In the genomic region with DNA sequence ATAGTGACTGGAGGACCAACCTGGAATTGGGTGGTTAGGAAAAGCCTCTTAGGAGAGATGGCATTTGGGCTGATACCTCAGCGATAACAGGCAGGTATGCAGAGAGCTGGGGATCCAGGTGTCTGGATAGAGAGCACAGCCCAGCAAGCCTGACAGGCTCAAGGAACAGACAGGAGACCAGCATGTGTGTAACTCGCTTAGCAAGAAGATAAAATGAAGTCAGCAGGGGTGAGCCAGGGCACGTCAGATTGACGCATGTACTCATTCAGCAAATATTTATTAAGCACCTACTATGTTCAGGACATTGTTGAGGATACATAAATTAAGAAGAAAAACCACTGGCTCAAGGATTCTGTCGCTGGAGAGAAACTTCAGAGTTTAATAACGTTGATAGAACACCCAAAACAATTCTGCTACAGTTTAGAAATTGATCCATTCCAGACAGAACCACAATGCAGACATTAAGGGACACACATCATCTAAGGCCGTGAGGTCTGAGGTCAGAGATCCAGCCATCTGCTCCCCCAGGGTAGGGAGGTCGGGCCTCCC, we compare ENCODE assay signal across 1 cellular context.
TF ChIP-seq lines count a peak whose summit lies in the region.

No MANE protein-coding gene starts in this region.

TF ChIP-seq in GM12878, 131 proteins besides CTCF, POLR2A, EP300 and RAD21 (continued from another document and continues in another):
- TF ChIP-seq, protein P1, sequence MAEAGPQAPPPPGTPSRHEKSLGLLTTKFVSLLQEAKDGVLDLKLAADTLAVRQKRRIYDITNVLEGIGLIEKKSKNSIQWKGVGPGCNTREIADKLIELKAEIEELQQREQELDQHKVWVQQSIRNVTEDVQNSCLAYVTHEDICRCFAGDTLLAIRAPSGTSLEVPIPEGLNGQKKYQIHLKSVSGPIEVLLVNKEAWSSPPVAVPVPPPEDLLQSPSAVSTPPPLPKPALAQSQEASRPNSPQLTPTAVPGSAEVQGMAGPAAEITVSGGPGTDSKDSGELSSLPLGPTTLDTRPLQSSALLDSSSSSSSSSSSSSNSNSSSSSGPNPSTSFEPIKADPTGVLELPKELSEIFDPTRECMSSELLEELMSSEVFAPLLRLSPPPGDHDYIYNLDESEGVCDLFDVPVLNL (IDR thresholded peaks at IDR 0.05; ENCODE audit: low read depth, low read length), result no peak
- TF ChIP-seq ZNF384 (IDR thresholded peaks at IDR 0.05; ENCODE audit: borderline replicate concordance, low read depth, low read length), result 0 out of 2 replicates have a peak, but pooled peaks have one; percentile 3
- no peak for TF ChIP-seq RUNX3 (IDR thresholded peaks at IDR 0.05; ENCODE audit: low read length)
- TF ChIP-seq CREM (IDR thresholded peaks at IDR 0.05; ENCODE audit: low read depth), result no peak
- TF ChIP-seq EGR1 (IDR thresholded peaks at IDR 0.05; ENCODE audit: borderline replicate concordance in 1 of 2, low read depth in 2 of 2, low read length in 2 of 2), result no peak
- no peak; the same call in 2 of the 3 replicates for TF ChIP-seq POU2F2 (IDR thresholded peaks at IDR 0.05; ENCODE audit: borderline replicate concordance, low read depth, low read length)
- no peak for TF ChIP-seq SIN3A (IDR thresholded peaks at IDR 0.05; ENCODE audit: low read depth, low read length)
- TF ChIP-seq BMI1 (IDR thresholded peaks at IDR 0.05; ENCODE audit: borderline replicate concordance), result no peak
- no peak for TF ChIP-seq HCFC1 (IDR thresholded peaks at IDR 0.05; ENCODE audit: low read length)
- TF ChIP-seq, protein P2, sequence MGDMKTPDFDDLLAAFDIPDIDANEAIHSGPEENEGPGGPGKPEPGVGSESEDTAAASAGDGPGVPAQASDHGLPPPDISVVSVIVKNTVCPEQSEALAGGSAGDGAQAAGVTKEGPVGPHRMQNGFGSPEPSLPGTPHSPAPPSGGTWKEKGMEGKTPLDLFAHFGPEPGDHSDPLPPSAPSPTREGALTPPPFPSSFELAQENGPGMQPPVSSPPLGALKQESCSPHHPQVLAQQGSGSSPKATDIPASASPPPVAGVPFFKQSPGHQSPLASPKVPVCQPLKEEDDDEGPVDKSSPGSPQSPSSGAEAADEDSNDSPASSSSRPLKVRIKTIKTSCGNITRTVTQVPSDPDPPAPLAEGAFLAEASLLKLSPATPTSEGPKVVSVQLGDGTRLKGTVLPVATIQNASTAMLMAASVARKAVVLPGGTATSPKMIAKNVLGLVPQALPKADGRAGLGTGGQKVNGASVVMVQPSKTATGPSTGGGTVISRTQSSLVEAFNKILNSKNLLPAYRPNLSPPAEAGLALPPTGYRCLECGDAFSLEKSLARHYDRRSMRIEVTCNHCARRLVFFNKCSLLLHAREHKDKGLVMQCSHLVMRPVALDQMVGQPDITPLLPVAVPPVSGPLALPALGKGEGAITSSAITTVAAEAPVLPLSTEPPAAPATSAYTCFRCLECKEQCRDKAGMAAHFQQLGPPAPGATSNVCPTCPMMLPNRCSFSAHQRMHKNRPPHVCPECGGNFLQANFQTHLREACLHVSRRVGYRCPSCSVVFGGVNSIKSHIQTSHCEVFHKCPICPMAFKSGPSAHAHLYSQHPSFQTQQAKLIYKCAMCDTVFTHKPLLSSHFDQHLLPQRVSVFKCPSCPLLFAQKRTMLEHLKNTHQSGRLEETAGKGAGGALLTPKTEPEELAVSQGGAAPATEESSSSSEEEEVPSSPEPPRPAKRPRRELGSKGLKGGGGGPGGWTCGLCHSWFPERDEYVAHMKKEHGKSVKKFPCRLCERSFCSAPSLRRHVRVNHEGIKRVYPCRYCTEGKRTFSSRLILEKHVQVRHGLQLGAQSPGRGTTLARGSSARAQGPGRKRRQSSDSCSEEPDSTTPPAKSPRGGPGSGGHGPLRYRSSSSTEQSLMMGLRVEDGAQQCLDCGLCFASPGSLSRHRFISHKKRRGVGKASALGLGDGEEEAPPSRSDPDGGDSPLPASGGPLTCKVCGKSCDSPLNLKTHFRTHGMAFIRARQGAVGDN (IDR thresholded peaks at IDR 0.05), result no peak
- no peak; the same call in 1 of the 2 replicates for TF ChIP-seq EED (IDR thresholded peaks at IDR 0.05; ENCODE audit: low read depth)
- TF ChIP-seq NR2C1 (IDR thresholded peaks at IDR 0.05), result no peak
- peak; percentile 83; the same call in 1 of the 2 replicates for TF ChIP-seq RCOR1 (conservative IDR thresholded peaks at IDR 0.05; ENCODE audit: low read depth, low read length)
- TF ChIP-seq NFXL1 (IDR thresholded peaks at IDR 0.05; ENCODE audit: borderline replicate concordance), result no peak
- TF ChIP-seq, protein P3, sequence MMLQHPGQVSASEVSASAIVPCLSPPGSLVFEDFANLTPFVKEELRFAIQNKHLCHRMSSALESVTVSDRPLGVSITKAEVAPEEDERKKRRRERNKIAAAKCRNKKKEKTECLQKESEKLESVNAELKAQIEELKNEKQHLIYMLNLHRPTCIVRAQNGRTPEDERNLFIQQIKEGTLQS (IDR thresholded peaks at IDR 0.05; ENCODE audit: borderline replicate concordance, extremely low read depth, low read depth, low read length), result no peak
- no peak for TF ChIP-seq TCF7 (IDR thresholded peaks at IDR 0.05; ENCODE audit: borderline replicate concordance)
- TF ChIP-seq NR2F1 (conservative IDR thresholded peaks at IDR 0.05), result no peak
- TF ChIP-seq ATF7 (IDR thresholded peaks at IDR 0.05; ENCODE audit: low read depth), result peak; percentile 86
- no peak for TF ChIP-seq CREB1 (IDR thresholded peaks at IDR 0.05; ENCODE audit: low read depth)
- peak; percentile 32; the same call in 1 of the 2 replicates for TF ChIP-seq MXI1 (IDR thresholded peaks at IDR 0.05; ENCODE audit: low read depth, low read length)
- TF ChIP-seq HDGF (IDR thresholded peaks at IDR 0.05), result peak; percentile 88; the same call in 1 of the 2 replicates
- no peak for TF ChIP-seq ASH2L (IDR thresholded peaks at IDR 0.05; ENCODE audit: borderline replicate concordance, low read depth)
- no peak for TF ChIP-seq FOXM1 (IDR thresholded peaks at IDR 0.05; ENCODE audit: low read depth, low read length)
- TF ChIP-seq SUPT20H (IDR thresholded peaks at IDR 0.05; ENCODE audit: borderline replicate concordance, control insufficient read depth, low read depth, low read length), result no peak
- no peak; the same call in 1 of the 2 replicates for TF ChIP-seq JUNB (IDR thresholded peaks at IDR 0.05)
- no peak for TF ChIP-seq SREBF2 (IDR thresholded peaks at IDR 0.05; ENCODE audit: low read length)
- TF ChIP-seq EZH2 (IDR thresholded peaks at IDR 0.05; ENCODE audit: borderline replicate concordance, control insufficient read depth, low read depth, low read length), result no peak
- TF ChIP-seq, protein P4, sequence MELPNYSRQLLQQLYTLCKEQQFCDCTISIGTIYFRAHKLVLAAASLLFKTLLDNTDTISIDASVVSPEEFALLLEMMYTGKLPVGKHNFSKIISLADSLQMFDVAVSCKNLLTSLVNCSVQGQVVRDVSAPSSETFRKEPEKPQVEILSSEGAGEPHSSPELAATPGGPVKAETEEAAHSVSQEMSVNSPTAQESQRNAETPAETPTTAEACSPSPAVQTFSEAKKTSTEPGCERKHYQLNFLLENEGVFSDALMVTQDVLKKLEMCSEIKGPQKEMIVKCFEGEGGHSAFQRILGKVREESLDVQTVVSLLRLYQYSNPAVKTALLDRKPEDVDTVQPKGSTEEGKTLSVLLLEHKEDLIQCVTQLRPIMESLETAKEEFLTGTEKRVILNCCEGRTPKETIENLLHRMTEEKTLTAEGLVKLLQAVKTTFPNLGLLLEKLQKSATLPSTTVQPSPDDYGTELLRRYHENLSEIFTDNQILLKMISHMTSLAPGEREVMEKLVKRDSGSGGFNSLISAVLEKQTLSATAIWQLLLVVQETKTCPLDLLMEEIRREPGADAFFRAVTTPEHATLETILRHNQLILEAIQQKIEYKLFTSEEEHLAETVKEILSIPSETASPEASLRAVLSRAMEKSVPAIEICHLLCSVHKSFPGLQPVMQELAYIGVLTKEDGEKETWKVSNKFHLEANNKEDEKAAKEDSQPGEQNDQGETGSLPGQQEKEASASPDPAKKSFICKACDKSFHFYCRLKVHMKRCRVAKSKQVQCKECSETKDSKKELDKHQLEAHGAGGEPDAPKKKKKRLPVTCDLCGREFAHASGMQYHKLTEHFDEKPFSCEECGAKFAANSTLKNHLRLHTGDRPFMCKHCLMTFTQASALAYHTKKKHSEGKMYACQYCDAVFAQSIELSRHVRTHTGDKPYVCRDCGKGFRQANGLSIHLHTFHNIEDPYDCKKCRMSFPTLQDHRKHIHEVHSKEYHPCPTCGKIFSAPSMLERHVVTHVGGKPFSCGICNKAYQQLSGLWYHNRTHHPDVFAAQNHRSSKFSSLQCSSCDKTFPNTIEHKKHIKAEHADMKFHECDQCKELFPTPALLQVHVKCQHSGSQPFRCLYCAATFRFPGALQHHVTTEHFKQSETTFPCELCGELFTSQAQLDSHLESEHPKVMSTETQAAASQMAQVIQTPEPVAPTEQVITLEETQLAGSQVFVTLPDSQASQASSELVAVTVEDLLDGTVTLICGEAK (IDR thresholded peaks at IDR 0.05; ENCODE audit: borderline replicate concordance), result no peak
- TF ChIP-seq ZNF24 (IDR thresholded peaks at IDR 0.05), result no peak
- no peak for TF ChIP-seq DPF2 (IDR thresholded peaks at IDR 0.05)
- no peak for TF ChIP-seq SMC3 (IDR thresholded peaks at IDR 0.05; ENCODE audit: borderline replicate concordance, low read length)
- TF ChIP-seq NRF1 (conservative IDR thresholded peaks at IDR 0.05; ENCODE audit: low read depth, low read length), result no peak
- peak; percentile 87 for TF ChIP-seq POLR2AphosphoS5 (IDR thresholded peaks at IDR 0.05; ENCODE audit: low read length)
- TF ChIP-seq, protein P5, sequence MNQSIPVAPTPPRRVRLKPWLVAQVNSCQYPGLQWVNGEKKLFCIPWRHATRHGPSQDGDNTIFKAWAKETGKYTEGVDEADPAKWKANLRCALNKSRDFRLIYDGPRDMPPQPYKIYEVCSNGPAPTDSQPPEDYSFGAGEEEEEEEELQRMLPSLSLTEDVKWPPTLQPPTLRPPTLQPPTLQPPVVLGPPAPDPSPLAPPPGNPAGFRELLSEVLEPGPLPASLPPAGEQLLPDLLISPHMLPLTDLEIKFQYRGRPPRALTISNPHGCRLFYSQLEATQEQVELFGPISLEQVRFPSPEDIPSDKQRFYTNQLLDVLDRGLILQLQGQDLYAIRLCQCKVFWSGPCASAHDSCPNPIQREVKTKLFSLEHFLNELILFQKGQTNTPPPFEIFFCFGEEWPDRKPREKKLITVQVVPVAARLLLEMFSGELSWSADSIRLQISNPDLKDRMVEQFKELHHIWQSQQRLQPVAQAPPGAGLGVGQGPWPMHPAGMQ (IDR thresholded peaks at IDR 0.05; ENCODE audit: borderline replicate concordance), result no peak
- TF ChIP-seq CBX5 (IDR thresholded peaks at IDR 0.05; ENCODE audit: low read depth), result no peak
- TF ChIP-seq, protein P6, sequence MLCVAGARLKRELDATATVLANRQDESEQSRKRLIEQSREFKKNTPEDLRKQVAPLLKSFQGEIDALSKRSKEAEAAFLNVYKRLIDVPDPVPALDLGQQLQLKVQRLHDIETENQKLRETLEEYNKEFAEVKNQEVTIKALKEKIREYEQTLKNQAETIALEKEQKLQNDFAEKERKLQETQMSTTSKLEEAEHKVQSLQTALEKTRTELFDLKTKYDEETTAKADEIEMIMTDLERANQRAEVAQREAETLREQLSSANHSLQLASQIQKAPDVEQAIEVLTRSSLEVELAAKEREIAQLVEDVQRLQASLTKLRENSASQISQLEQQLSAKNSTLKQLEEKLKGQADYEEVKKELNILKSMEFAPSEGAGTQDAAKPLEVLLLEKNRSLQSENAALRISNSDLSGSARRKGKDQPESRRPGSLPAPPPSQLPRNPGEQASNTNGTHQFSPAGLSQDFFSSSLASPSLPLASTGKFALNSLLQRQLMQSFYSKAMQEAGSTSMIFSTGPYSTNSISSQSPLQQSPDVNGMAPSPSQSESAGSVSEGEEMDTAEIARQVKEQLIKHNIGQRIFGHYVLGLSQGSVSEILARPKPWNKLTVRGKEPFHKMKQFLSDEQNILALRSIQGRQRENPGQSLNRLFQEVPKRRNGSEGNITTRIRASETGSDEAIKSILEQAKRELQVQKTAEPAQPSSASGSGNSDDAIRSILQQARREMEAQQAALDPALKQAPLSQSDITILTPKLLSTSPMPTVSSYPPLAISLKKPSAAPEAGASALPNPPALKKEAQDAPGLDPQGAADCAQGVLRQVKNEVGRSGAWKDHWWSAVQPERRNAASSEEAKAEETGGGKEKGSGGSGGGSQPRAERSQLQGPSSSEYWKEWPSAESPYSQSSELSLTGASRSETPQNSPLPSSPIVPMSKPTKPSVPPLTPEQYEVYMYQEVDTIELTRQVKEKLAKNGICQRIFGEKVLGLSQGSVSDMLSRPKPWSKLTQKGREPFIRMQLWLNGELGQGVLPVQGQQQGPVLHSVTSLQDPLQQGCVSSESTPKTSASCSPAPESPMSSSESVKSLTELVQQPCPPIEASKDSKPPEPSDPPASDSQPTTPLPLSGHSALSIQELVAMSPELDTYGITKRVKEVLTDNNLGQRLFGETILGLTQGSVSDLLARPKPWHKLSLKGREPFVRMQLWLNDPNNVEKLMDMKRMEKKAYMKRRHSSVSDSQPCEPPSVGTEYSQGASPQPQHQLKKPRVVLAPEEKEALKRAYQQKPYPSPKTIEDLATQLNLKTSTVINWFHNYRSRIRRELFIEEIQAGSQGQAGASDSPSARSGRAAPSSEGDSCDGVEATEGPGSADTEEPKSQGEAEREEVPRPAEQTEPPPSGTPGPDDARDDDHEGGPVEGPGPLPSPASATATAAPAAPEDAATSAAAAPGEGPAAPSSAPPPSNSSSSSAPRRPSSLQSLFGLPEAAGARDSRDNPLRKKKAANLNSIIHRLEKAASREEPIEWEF (IDR thresholded peaks at IDR 0.05; ENCODE audit: insufficient replicate concordance, low read depth, low read length), result peak; percentile 13
- no peak for TF ChIP-seq CEBPB (IDR thresholded peaks at IDR 0.05; ENCODE audit: borderline replicate concordance in 1 of 2, low read depth in 2 of 2, low read length in 2 of 2)
- no peak; the same call in 1 of the 2 replicates for TF ChIP-seq RAD51 (IDR thresholded peaks at IDR 0.05)
- TF ChIP-seq STAT1 (conservative IDR thresholded peaks at IDR 0.05), result no peak
- TF ChIP-seq ZBED1 (IDR thresholded peaks at IDR 0.05; ENCODE audit: borderline replicate concordance), result peak; percentile 86; the same call in 1 of the 2 replicates
- peak; percentile 92 for TF ChIP-seq NBN (IDR thresholded peaks at IDR 0.05)
- no peak for TF ChIP-seq CHD4 (IDR thresholded peaks at IDR 0.05)
- TF ChIP-seq CBFB (IDR thresholded peaks at IDR 0.05; ENCODE audit: low read depth), result no peak
- no peak for TF ChIP-seq KDM1A (IDR thresholded peaks at IDR 0.05; ENCODE audit: borderline replicate concordance)
- TF ChIP-seq, protein P7, sequence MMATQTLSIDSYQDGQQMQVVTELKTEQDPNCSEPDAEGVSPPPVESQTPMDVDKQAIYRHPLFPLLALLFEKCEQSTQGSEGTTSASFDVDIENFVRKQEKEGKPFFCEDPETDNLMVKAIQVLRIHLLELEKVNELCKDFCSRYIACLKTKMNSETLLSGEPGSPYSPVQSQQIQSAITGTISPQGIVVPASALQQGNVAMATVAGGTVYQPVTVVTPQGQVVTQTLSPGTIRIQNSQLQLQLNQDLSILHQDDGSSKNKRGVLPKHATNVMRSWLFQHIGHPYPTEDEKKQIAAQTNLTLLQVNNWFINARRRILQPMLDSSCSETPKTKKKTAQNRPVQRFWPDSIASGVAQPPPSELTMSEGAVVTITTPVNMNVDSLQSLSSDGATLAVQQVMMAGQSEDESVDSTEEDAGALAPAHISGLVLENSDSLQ (IDR thresholded peaks at IDR 0.05), result peak; percentile 69
- no peak for TF ChIP-seq GATAD2B (conservative IDR thresholded peaks at IDR 0.05; ENCODE audit: low read depth)
- TF ChIP-seq SP1 (IDR thresholded peaks at IDR 0.05; ENCODE audit: low read depth, low read length), result no peak
